13 cellular contexts compared by ENCODE assay signal in genomic region chr10:4850400-4850799, GRCh38. TPM values are rescaled to one million over a fixed set of nuclear protein-coding genes. Genes with fewer than 3 reads are reported as not detected.
DNase-seq lines count a peak whose midpoint lies in the region; ATAC-seq and TF ChIP-seq lines count a peak whose summit lies in the region.
"Had no signal": no experiment of that assay in that cellular context is flagged by ENCODE, and none has a peak within 500 bp of the region (broad histone marks: within the 10 kb centered on the region; RNA-seq: fewer than 3 reads in every experiment).

No MANE protein-coding gene starts in this region.

- no peak overlapping the region for H3K4me3 Mint-ChIP-seq in stimulated activated naive B cell treated with anti-CD40 and anti-IgM and Interleukin-4, amounts not matched to agents 10 μg/mL and 1 μg/mL and 100 μg/mL, for 72 hours
- no peak overlapping the region for H3K4me3 Mint-ChIP-seq in HFFc6
- H3K4me3 Mint-ChIP-seq: activated T-helper 17 cell treated with anti-CD3 and anti-CD28 coated beads, Interleukin-2, amount 50 U/mL, for 72 hours; CD4-positive, alpha-beta memory T cell; nephron progenitor cell had no signal

- POLR2A ChIA-PET in PC-3 (lab: Charles Lee; ENCODE audit: unreplicated experiment) = no interaction called here

- H3K27ac Mint-ChIP-seq in stimulated activated naive B cell treated with anti-CD40 and anti-IgM and Interleukin-4, amounts not matched to agents 10 μg/mL and 1 μg/mL and 100 μg/mL, for 72 hours = no peak overlapping the region
- H3K27ac Mint-ChIP-seq in HFFc6 = no peak overlapping the region
- H3K27ac Mint-ChIP-seq: activated T-helper 17 cell treated with anti-CD3 and anti-CD28 coated beads, Interleukin-2, amount 50 U/mL, for 72 hours; IgD-negative memory B cell had no signal

- H4K20me1 ChIP-seq in PC-3 (ENCODE audit: low read length) = no peaks in the 10 kb centered on the region

- peaks cover 0 to 3% of the 10 kb centered on the region in 2 donors for H3K27me3 Mint-ChIP-seq in stimulated activated naive B cell treated with anti-CD40 and anti-IgM and Interleukin-4, amounts not matched to agents 10 μg/mL and 1 μg/mL and 100 μg/mL, for 72 hours
- no peaks in the 10 kb centered on the region; the same call in none of the 2 replicates for H3K27me3 Mint-ChIP-seq in HFFc6 (ENCODE audit: insufficient read depth)
- H3K27me3 Mint-ChIP-seq: activated T-helper 17 cell treated with anti-CD3 and anti-CD28 coated beads, Interleukin-2, amount 50 U/mL, for 72 hours had no signal

- H3K79me2 ChIP-seq in PC-3 (ENCODE audit: low read length) = no peaks in the 10 kb centered on the region

- H3K9me3 Mint-ChIP-seq in stimulated activated naive B cell treated with anti-CD40 and anti-IgM and Interleukin-4, amounts not matched to agents 10 μg/mL and 1 μg/mL and 100 μg/mL, for 72 hours = no peaks in the 10 kb centered on the region
- no peaks in the 10 kb centered on the region for H3K9me3 Mint-ChIP-seq in HFFc6
- H3K9me3 Mint-ChIP-seq: activated T-helper 17 cell treated with anti-CD3 and anti-CD28 coated beads, Interleukin-2, amount 50 U/mL, for 72 hours; CD4-positive, alpha-beta memory T cell; IgD-negative memory B cell; nephron progenitor cell had no signal

- H3K36me3 ChIP-seq in PC-3 (ENCODE audit: low read depth, low read length) (no peaks in the 10 kb centered on the region), thoracic aorta (no peaks in the 10 kb centered on the region)
- H3K36me3 ChIP-seq: WERI-Rb-1 had no signal

- no peaks in the 10 kb centered on the region for H3K9me2 ChIP-seq in PC-3 (replicated peaks; ENCODE audit: low read length)

- H3K4me1 ChIP-seq in PC-3 (ENCODE audit: insufficient read depth, low read length) (peaks cover 11% of the 10 kb centered on the region; the same call in 1 of the 2 replicates), thoracic aorta (ENCODE audit: control insufficient read depth in 1 of 2, low read depth in 2 of 2) (peaks cover 0 to 46% of the 10 kb centered on the region in 2 donors)

- intact Hi-C loops in PC-3 (cut with micrococcal nuclease) = loop anchor here (10.0 kb wide), 1 partner anchor 104 kb away; no protein-coding TSS in a partner anchor

- no peak overlapping the region for H3K9ac ChIP-seq in PC-3 (ENCODE audit: low read length)

- 0 out of 2 replicates have a peak overlapping the region, but pooled peaks have one; percentile 62 for H2AFZ ChIP-seq in PC-3 (ENCODE audit: low read length)

- no peak overlapping the region for H3K4me3 ChIP-seq in PC-3 (ENCODE audit: low read length)
- no peak overlapping the region for H3K4me3 ChIP-seq in thoracic aorta

- peaks cover 19 to 22% of the 10 kb centered on the region in 2 donors for H3K4me1 Mint-ChIP-seq in stimulated activated naive B cell treated with anti-CD40 and anti-IgM and Interleukin-4, amounts not matched to agents 10 μg/mL and 1 μg/mL and 100 μg/mL, for 72 hours
- H3K4me1 Mint-ChIP-seq in HFFc6 (ENCODE audit: low read depth) = peaks cover 36% of the 10 kb centered on the region

- DNase-seq in PC-3 = no peak
- peak; percentile 23 for DNase-seq in dermis blood vessel endothelial cell
- DNase-seq in myocyte (ENCODE audit: low read depth) = peak; percentile 86
- no peak for DNase-seq in thoracic aorta (ENCODE audit: low spot score)
- no peak for DNase-seq in iPS-NIHi11 (ENCODE audit: low spot score)
- DNase-seq in stimulated activated naive B cell treated with anti-CD40 and anti-IgM and Interleukin-4, amounts not matched to agents 10 μg/mL and 1 μg/mL and 100 μg/mL, for 72 hours = no peak
- DNase-seq in HFFc6 = no peak
- DNase-seq: cortex of kidney had no signal

- no TSS peak for BruUV-seq in PC-3 (replicated peaks; lab: Mats Ljungman, UMichigan)

- H3F3A ChIP-seq in PC-3 (ENCODE audit: low read length, unreplicated experiment) = no peaks in the 10 kb centered on the region

- no peak for TF ChIP-seq CTCF in PC-3 (conservative IDR thresholded peaks at IDR 0.05; ENCODE audit: low read depth, low read length)
- TF ChIP-seq CTCF in thoracic aorta (IDR thresholded peaks at IDR 0.05) = no peak
- TF ChIP-seq CTCF in HFFc6 (IDR thresholded peaks at IDR 0.05) = no peak

- ATAC-seq in PC-3 = no peak
- no peak for ATAC-seq in thoracic aorta (ENCODE audit: insufficient number of reproducible peaks, low FRiP score, low read depth)
- ATAC-seq in stimulated activated naive B cell treated with anti-CD40 and anti-IgM and Interleukin-4, amounts not matched to agents 10 μg/mL and 1 μg/mL and 100 μg/mL, for 72 hours (replicated peaks) = no peak

- CTCF ChIA-PET in PC-3 (lab: Charles Lee) = interaction anchor here (0.5 to 1.2 kb wide), 3 partner anchors 10 to 244 kb away, joined by 3 to 7 read pairs (median 3); partner anchors contain the start of gene AKR1C3

- H3K9me3 ChIP-seq in PC-3 (ENCODE audit: low read length) (no peaks in the 10 kb centered on the region), thoracic aorta (no peaks in the 10 kb centered on the region)

- H3K27me3 ChIP-seq in PC-3 (ENCODE audit: low read length) (no peaks in the 10 kb centered on the region), thoracic aorta (replicated peaks; ENCODE audit: insufficient read depth) (no peaks in the 10 kb centered on the region)

- H3K36me3 Mint-ChIP-seq in stimulated activated naive B cell treated with anti-CD40 and anti-IgM and Interleukin-4, amounts not matched to agents 10 μg/mL and 1 μg/mL and 100 μg/mL, for 72 hours = no peaks in the 10 kb centered on the region
- H3K36me3 Mint-ChIP-seq in HFFc6 (ENCODE audit: low read depth) = no peaks in the 10 kb centered on the region
- H3K36me3 Mint-ChIP-seq: IgD-negative memory B cell had no signal

- no peak overlapping the region for H3K4me2 ChIP-seq in PC-3 (ENCODE audit: low read length)

- H3K27ac ChIP-seq in PC-3 (ENCODE audit: low read length) (no peak overlapping the region), thoracic aorta (peak overlapping the region; percentile 66 to 68)
- H3K27ac ChIP-seq: WERI-Rb-1 had no signal

RNA-seq across cellular contexts. Expression of gene AKR1E2, which starts 24.4 kb away (rescaled TPM):
- total RNA-seq in PC-3 (2014; rRNA removed) (0.36 TPM in 1 of 2 replicates, not detected in the other), dermis blood vessel endothelial cell (9.6 and 85.6 TPM in 2 replicates), myocyte (not detected in 2 replicates), thoracic aorta (10 to 100 TPM; 11.1 to 17.6 TPM)
- not detected for polyA plus RNA-seq in myocyte (2012)
- 1 to 10 TPM in 3 of 6 experiments, under 1 TPM in 2, not detected in 1; 0.59 to 1.5 (median 1.1) TPM for total RNA-seq in HFFc6 (2021; fragmentation: NEBNext Ultra II Directional; extraction: Animal tissue kit (Norgen Biotek cat#: 25700))
- polyA plus RNA-seq: IgD-negative memory B cell had no signal

Comparison
In these comparisons a context has a peak if more than half of its experiments do, and no peak if none do; other contexts are left out.
1. DNase-seq: peak in dermis blood vessel endothelial cell (single experiment) and myocyte (single experiment); none in PC-3 (single experiment), thoracic aorta (single experiment), iPS-NIHi11 (single experiment), stimulated activated naive B cell treated with anti-CD40 and anti-IgM and Interleukin-4, amounts not matched to agents 10 μg/mL and 1 μg/mL and 100 μg/mL, for 72 hours (single experiment) and HFFc6 (single experiment).